ENCODE assay signal across 28 cellular contexts in genomic region chr7:111931958-111932357, GRCh38.
DNase-seq lines count a peak whose midpoint lies in the region; ATAC-seq and TF ChIP-seq lines count a peak whose summit lies in the region.
"Had no signal": no experiment of that assay in that cellular context is flagged by ENCODE, and none has a peak within 500 bp of the region (broad histone marks: within the 10 kb centered on the region; RNA-seq: fewer than 3 reads in every experiment).

No MANE protein-coding gene starts in this region.

- no peaks in the 10 kb centered on the region for H3K79me2 ChIP-seq in PC-3 (ENCODE audit: low read length)

- H3K4me2 ChIP-seq in PC-3 (ENCODE audit: low read length): peak overlapping the region; percentile 39; the same call in 1 of the 2 replicates

- H3K9ac ChIP-seq in PC-3 (ENCODE audit: low read length): peak overlapping the region; percentile 61
- H3K9ac ChIP-seq in colonic mucosa (ENCODE audit: low read depth in 2 of 2, low read length in 2 of 2): no peak overlapping the region

- intact Hi-C loops in PC-3 (cut with micrococcal nuclease) (loop anchor here (1.0 kb wide), 3 partner anchors 12 to 274 kb away; partner anchors contain the start of genes DOCK4 and ZNF277), colonic mucosa (cut with DNase I) (no loop called here)

- no peak for ATAC-seq in PC-3
- ATAC-seq: lower lobe of right lung, natural killer cell, psoas muscle, Right ventricle myocardium inferior had no signal

- H3K27me3 ChIP-seq in PC-3 (ENCODE audit: low read length): no peaks in the 10 kb centered on the region
- no peaks in the 10 kb centered on the region for H3K27me3 ChIP-seq in colonic mucosa
- H3K27me3 ChIP-seq: heart left ventricle had no signal

- H3K4me1 ChIP-seq in PC-3 (ENCODE audit: insufficient read depth, low read length): peaks cover 21% of the 10 kb centered on the region
- H3K4me1 ChIP-seq in colonic mucosa: peaks cover 5% of the 10 kb centered on the region
- H3K4me1 ChIP-seq: lower lobe of right lung, psoas muscle had no signal

- no peaks in the 10 kb centered on the region; the same call in 1 of the 2 replicates for H3K36me3 ChIP-seq in PC-3 (ENCODE audit: low read depth, low read length)
- no peaks in the 10 kb centered on the region for H3K36me3 ChIP-seq in colonic mucosa
- H3K36me3 ChIP-seq: HAP-1 had no signal

- H3F3A ChIP-seq in PC-3 (ENCODE audit: low read length, unreplicated experiment): no peaks in the 10 kb centered on the region

- TF ChIP-seq CTCF in PC-3 (conservative IDR thresholded peaks at IDR 0.05; ENCODE audit: low read depth, low read length): no peak
- no peak for TF ChIP-seq CTCF in colonic mucosa (IDR thresholded peaks at IDR 0.05)

- H3K4me3 ChIP-seq in PC-3 (ENCODE audit: low read length): no peak overlapping the region
- H3K4me3 ChIP-seq in colonic mucosa: no peak overlapping the region
- H3K4me3 ChIP-seq: HAP-1, heart left ventricle, lower lobe of right lung, mucosa of descending colon, psoas muscle had no signal

- no peaks in the 10 kb centered on the region for H3K9me2 ChIP-seq in PC-3 (replicated peaks; ENCODE audit: low read length)

- CTCF ChIA-PET in PC-3 (lab: Charles Lee): no interaction called here

- H2AFZ ChIP-seq in PC-3 (ENCODE audit: low read length): no peak overlapping the region

- peak; percentile 32 for DNase-seq in ELR (ENCODE audit: low read depth)
- DNase-seq in PC-3: no peak
- DNase-seq in colonic mucosa: no peak
- peak; percentile 98 for DNase-seq in foreskin melanocyte
- DNase-seq in substantia nigra (lab: John Stamatoyannopoulos, UW): no peak
- DNase-seq in H4 (ENCODE audit: low spot score): no peak
- no peak for DNase-seq in NCI-H2029 treated with DMSO at 0.1 percent for 48 hours (lab: John Stamatoyannopoulos, UW)
- no peak for DNase-seq in NCI-H524 (lab: John Stamatoyannopoulos, UW)
- DNase-seq: ACHN; activated CD4-positive, alpha-beta memory T cell treated with anti-CD3 and anti-CD28 coated beads for 36 hours; activated CD4-positive, alpha-beta T cell treated with anti-CD3 and anti-CD28 coated beads for 1 hour; activated naive CD4-positive, alpha-beta T cell treated with Interleukin-2 at 50 U/mL for 16 hours; CD4-positive, alpha-beta memory T cell; heart left ventricle; kidney; lower lobe of right lung; mucosa of descending colon; natural killer cell; NCI-H1092; NCI-H187; NCI-H2171 treated with DMSO at 0.1 percent for 48 hours; NCI-H510A treated with DMSO at 0.1 percent for 48 hours; occipital lobe; psoas muscle; stimulated activated CD4-positive, alpha-beta T cell treated with anti-CD3 and anti-CD28 coated beads, Interleukin-4, amount 100 ng/mL, for 24 hours; trophoblast cell had no signal

- no peaks in the 10 kb centered on the region for H4K20me1 ChIP-seq in PC-3 (ENCODE audit: low read length)

- POLR2A ChIA-PET in PC-3 (lab: Charles Lee; ENCODE audit: unreplicated experiment): no interaction called here

- H3K9me3 ChIP-seq in PC-3 (ENCODE audit: low read length) (no peaks in the 10 kb centered on the region), colonic mucosa (no peaks in the 10 kb centered on the region)
- H3K9me3 ChIP-seq: HAP-1, heart left ventricle, lower lobe of right lung, mucosa of descending colon, psoas muscle had no signal

- BruUV-seq in PC-3 (replicated peaks; lab: Mats Ljungman, UMichigan): no TSS peak

- H3K27ac ChIP-seq in PC-3 (ENCODE audit: low read length) (peak overlapping the region; percentile 94), colonic mucosa (peak overlapping the region; percentile 17), substantia nigra (ENCODE audit: low read depth, low read length, poor library complexity, severe bottlenecking) (no peak overlapping the region)
- H3K27ac ChIP-seq: lower lobe of right lung, psoas muscle had no signal

Comparison
In these comparisons a context has a peak if more than half of its experiments do, and no peak if none do; other contexts are left out.
1. DNase-seq: peak in ELR (single experiment) and foreskin melanocyte (single experiment); none in PC-3 (single experiment), colonic mucosa (single experiment), substantia nigra (0 of 49), H4 (single experiment), NCI-H2029 treated with DMSO at 0.1 percent for 48 hours (single experiment) and NCI-H524 (0 of 2).